ENCODE assay signal across 8 cellular contexts in the genomic region with DNA sequence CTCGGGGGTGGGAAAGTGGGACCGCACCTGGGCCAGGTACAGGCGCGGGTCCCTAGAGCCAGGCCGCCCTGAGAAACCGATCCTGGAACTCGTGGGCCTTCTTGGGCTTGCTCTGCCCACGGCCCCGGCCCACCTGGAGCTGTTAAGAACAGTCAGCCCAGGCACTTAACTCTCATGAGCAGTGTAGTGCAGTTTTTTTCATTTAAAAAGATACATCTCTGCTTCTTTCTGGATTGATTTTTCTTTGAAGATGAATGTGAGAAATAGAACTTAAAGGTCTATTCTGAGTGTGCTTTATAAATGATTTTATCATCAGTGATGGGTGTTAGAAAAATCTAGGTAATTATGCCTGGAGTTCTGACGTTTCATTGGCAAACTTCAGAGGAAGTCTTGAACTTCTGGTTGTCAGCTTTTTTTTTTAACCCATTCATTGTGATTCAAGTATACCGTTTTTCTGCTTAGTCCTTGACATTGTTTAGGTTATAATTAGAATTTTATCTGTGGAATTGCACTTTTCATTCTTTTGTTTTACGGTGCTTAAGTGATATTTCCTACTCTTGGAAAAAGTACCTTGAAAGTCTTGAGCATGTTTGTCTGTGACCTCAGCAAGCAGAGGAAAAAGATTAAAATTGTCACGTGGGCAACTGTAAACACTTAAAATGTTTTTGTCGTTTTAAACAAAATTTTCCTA. TPM values are rescaled to one million over a fixed set of nuclear protein-coding genes. Genes with fewer than 3 reads are reported as not detected.
DNase-seq lines count a peak whose midpoint lies in the region; ATAC-seq and TF ChIP-seq lines count a peak whose summit lies in the region.

No MANE protein-coding gene starts in this region.

- peaks cover 25% of the 10 kb centered on the region for H3K4me1 Mint-ChIP-seq in activated T-cell treated with anti-CD3 and anti-CD28 coated beads, Interleukin-2, amount 50 U/mL, for 4 hours (ENCODE audit: low read depth)
- H3K4me1 Mint-ChIP-seq in stimulated activated effector memory CD8-positive, alpha-beta T cell treated with anti-CD3 and anti-CD28 coated beads, Interleukin-12 subunit alpha, Interleukin-12 subunit beta, amount 100 ng/mL, for 72 hours, result peaks cover 7% of the 10 kb centered on the region

- H3K36me3 ChIP-seq in SK-N-MC (ENCODE audit: insufficient read depth, low read length), result peaks cover 36% of the 10 kb centered on the region

- no peaks in the 10 kb centered on the region for H3K27me3 Mint-ChIP-seq in activated T-cell treated with anti-CD3 and anti-CD28 coated beads, Interleukin-2, amount 50 U/mL, for 4 hours (ENCODE audit: low read depth)

- H3K9ac ChIP-seq in SK-N-MC (ENCODE audit: insufficient read length), result peak overlapping the region; percentile 94

- H3K9me3 ChIP-seq in SK-N-MC (ENCODE audit: low read depth, low read length), result no peaks in the 10 kb centered on the region

- peak; percentile 12 to 16 for ATAC-seq in activated T-cell treated with anti-CD3 and anti-CD28 coated beads, Interleukin-2, amount 50 U/mL, for 4 hours
- peak; percentile 15 for ATAC-seq in HG02884 (IDR thresholded peaks at IDR 0.05; ENCODE audit: unreplicated experiment)
- ATAC-seq in left ventricle myocardium superior, result no peak
- peak; percentile 29 for ATAC-seq in stimulated activated effector memory CD8-positive, alpha-beta T cell treated with anti-CD3 and anti-CD28 coated beads, Interleukin-12 subunit alpha, Interleukin-12 subunit beta, amount 100 ng/mL, for 72 hours

- TF ChIP-seq CTCF in GM13976 (IDR thresholded peaks at IDR 0.05; ENCODE audit: borderline replicate concordance, control extremely low read depth, extremely low read depth, insufficient read depth, missing control alignments), result no peak

- H3K9me3 Mint-ChIP-seq in activated T-cell treated with anti-CD3 and anti-CD28 coated beads, Interleukin-2, amount 50 U/mL, for 4 hours, result no peaks in the 10 kb centered on the region
- no peaks in the 10 kb centered on the region for H3K9me3 Mint-ChIP-seq in stimulated activated effector memory CD8-positive, alpha-beta T cell treated with anti-CD3 and anti-CD28 coated beads, Interleukin-12 subunit alpha, Interleukin-12 subunit beta, amount 100 ng/mL, for 72 hours

- DNase-seq in activated T-cell treated with anti-CD3 and anti-CD28 coated beads, Interleukin-2, amount 50 U/mL, for 4 hours, result no peak
- no peak for DNase-seq in activated T-cell treated with anti-CD3 and anti-CD28 coated beads, Interleukin-2, amount 50 U/mL, for 1 hour
- DNase-seq in SK-N-MC (ENCODE audit: low read depth, low spot score), result no peak
- peak; percentile 34 for DNase-seq in left ventricle myocardium superior
- no peak for DNase-seq in stimulated activated effector memory CD8-positive, alpha-beta T cell treated with anti-CD3 and anti-CD28 coated beads, Interleukin-12 subunit alpha, Interleukin-12 subunit beta, amount 100 ng/mL, for 72 hours (ENCODE audit: low spot score in 2 of 2)
- no peak for DNase-seq in NCI-H2107 (lab: John Stamatoyannopoulos, UW)
- DNase-seq in GM13976 (ENCODE audit: low spot score), result no peak

- no peaks in the 10 kb centered on the region for H3K36me3 Mint-ChIP-seq in activated T-cell treated with anti-CD3 and anti-CD28 coated beads, Interleukin-2, amount 50 U/mL, for 4 hours (ENCODE audit: insufficient read depth)
- H3K36me3 Mint-ChIP-seq in stimulated activated effector memory CD8-positive, alpha-beta T cell treated with anti-CD3 and anti-CD28 coated beads, Interleukin-12 subunit alpha, Interleukin-12 subunit beta, amount 100 ng/mL, for 72 hours, result peaks cover 59% of the 10 kb centered on the region

- in situ Hi-C loops in GM13976 (cut with MboI; ENCODE audit: low sequenced_read_pairs, unreplicated experiment), result no loop called here

- peak overlapping the region; percentile 73; the same call in 1 of the 2 replicates for H3K27ac ChIP-seq in SK-N-MC

- H3K4me3 ChIP-seq in SK-N-MC, result peak overlapping the region; percentile 89

- H3K27ac Mint-ChIP-seq in stimulated activated effector memory CD8-positive, alpha-beta T cell treated with anti-CD3 and anti-CD28 coated beads, Interleukin-12 subunit alpha, Interleukin-12 subunit beta, amount 100 ng/mL, for 72 hours, result peak overlapping the region; percentile 97

- intact Hi-C loops in left ventricle myocardium superior (cut with micrococcal nuclease), result no loop called here

- peak overlapping the region; percentile 93 for H3K4me3 Mint-ChIP-seq in activated T-cell treated with anti-CD3 and anti-CD28 coated beads, Interleukin-2, amount 50 U/mL, for 4 hours
- peak overlapping the region; percentile 94 for H3K4me3 Mint-ChIP-seq in stimulated activated effector memory CD8-positive, alpha-beta T cell treated with anti-CD3 and anti-CD28 coated beads, Interleukin-12 subunit alpha, Interleukin-12 subunit beta, amount 100 ng/mL, for 72 hours

RNA-seq across cellular contexts. Expression of a gene that starts 0.8 kb away (rescaled TPM):
- total RNA-seq in activated T-cell treated with anti-CD3 and anti-CD28 coated beads, Interleukin-2, amount 50 U/mL, for 4 hours, result 10 to 100 TPM in 2 of 3 donors, 1 to 10 TPM in 1; 9.6 to 15.0 (median 12.7) TPM
- 2.2 TPM for total RNA-seq in left ventricle myocardium superior
